Comparison of ENCODE assay signal across 2 cellular contexts in genomic region chr10:64637939-64638338, GRCh38.
A peak's percentile ranks its signal among the peaks of the same experiment; 100 is the strongest.
TF ChIP-seq lines count a peak whose summit lies in the region.

No MANE protein-coding gene starts in this region.

TF ChIP-seq in liver, 16 proteins besides CTCF, POLR2A, EP300 and RAD21:
- TF ChIP-seq HNF4A (conservative IDR thresholded peaks at IDR 0.05) (peak; percentile 21 to 60), FOXA2 (IDR thresholded peaks at IDR 0.05) (no peak)

TF ChIP-seq in HepG2, 621 proteins besides CTCF, POLR2A, EP300 and RAD21:
- TF ChIP-seq NR3C1 (CRISPR knock-in tag; IDR thresholded peaks at IDR 0.05) (no peak), ZNF713 (CRISPR knock-in tag; IDR thresholded peaks at IDR 0.05) (no peak), SRF (IDR thresholded peaks at IDR 0.05; ENCODE audit: low read depth, low read length) (no peak), MTA1 (CRISPR knock-in tag; IDR thresholded peaks at IDR 0.05; ENCODE audit: borderline replicate concordance) (no peak), FOXK1 (CRISPR knock-in tag; IDR thresholded peaks at IDR 0.05; ENCODE audit: borderline replicate concordance, low read depth) (no peak), ZNF597 (CRISPR knock-in tag; IDR thresholded peaks at IDR 0.05) (no peak), AGO2 (optimal IDR thresholded peaks at IDR 0.05; ENCODE audit: low read depth, low read length) (no peak), ATF1 (CRISPR knock-in tag; IDR thresholded peaks at IDR 0.05) (no peak), MTF2 (CRISPR knock-in tag; IDR thresholded peaks at IDR 0.05; ENCODE audit: borderline replicate concordance) (no peak)
